ENCODE assay signal across 8 cellular contexts in genomic region chr15:78056714-78057269, GRCh38. TPM values are rescaled to one million over a fixed set of nuclear protein-coding genes. Genes with fewer than 3 reads are reported as not detected.
A peak's percentile ranks its signal among the peaks of the same experiment; 100 is the strongest.
DNase-seq lines count a peak whose midpoint lies in the region; ATAC-seq lines count a peak whose summit lies in the region.

No MANE protein-coding gene starts in this region.

- H3K27me3 Mint-ChIP-seq in activated CD4-positive, alpha-beta memory T cell treated with anti-CD3 and anti-CD28 coated beads for 36 hours, result no peaks in the 10 kb centered on the region
- H3K27me3 Mint-ChIP-seq in stimulated activated naive CD8-positive, alpha-beta T cell treated with anti-CD3 and anti-CD28 coated beads, Interleukin-15, Interleukin-2, amounts not matched to agents 100 ng/mL and 50 ng/mL, for 24 hours, result no peaks in the 10 kb centered on the region

- H3K36me3 Mint-ChIP-seq in activated CD4-positive, alpha-beta memory T cell treated with anti-CD3 and anti-CD28 coated beads for 36 hours, result peaks cover 17% of the 10 kb centered on the region
- peaks cover 18% of the 10 kb centered on the region for H3K36me3 Mint-ChIP-seq in stimulated activated naive CD8-positive, alpha-beta T cell treated with anti-CD3 and anti-CD28 coated beads, Interleukin-15, Interleukin-2, amounts not matched to agents 100 ng/mL and 50 ng/mL, for 24 hours (ENCODE audit: low read depth)

- POLR2A ChIA-PET in activated CD4-positive, alpha-beta memory T cell treated with anti-CD3 and anti-CD28 coated beads for 36 hours (lab: Charles Lee), result interaction anchor here (1.6 kb wide), 1 partner anchor 9 kb away, joined by 4 read pairs; no protein-coding TSS in a partner anchor

- CTCF ChIA-PET in activated CD4-positive, alpha-beta memory T cell treated with anti-CD3 and anti-CD28 coated beads for 36 hours (lab: Charles Lee), result interaction anchor here (0.8 to 1.3 kb wide), 3 partner anchors 12 to 22 kb away, joined by 3 to 4 read pairs (median 3); no protein-coding TSS in a partner anchor

- intact Hi-C loops in activated CD4-positive, alpha-beta memory T cell treated with anti-CD3 and anti-CD28 coated beads for 36 hours (cut with micrococcal nuclease), result no loop called here
- intact Hi-C loops in left ventricle myocardium superior (cut with micrococcal nuclease), result no loop called here

- peak overlapping the region; percentile 88 for H3K27ac Mint-ChIP-seq in activated CD4-positive, alpha-beta memory T cell treated with anti-CD3 and anti-CD28 coated beads for 36 hours
- H3K27ac Mint-ChIP-seq in stimulated activated naive CD8-positive, alpha-beta T cell treated with anti-CD3 and anti-CD28 coated beads, Interleukin-15, Interleukin-2, amounts not matched to agents 100 ng/mL and 50 ng/mL, for 24 hours, result peak overlapping the region; percentile 84

- ATAC-seq in HG02943 (IDR thresholded peaks at IDR 0.05; ENCODE audit: low read depth, unreplicated experiment) (peak; percentile 55), left ventricle myocardium superior (peak; percentile 86), HG02623 (IDR thresholded peaks at IDR 0.05; ENCODE audit: unreplicated experiment) (no peak), HG02763 (IDR thresholded peaks at IDR 0.05; ENCODE audit: unreplicated experiment) (no peak)

- no peaks in the 10 kb centered on the region for H3K9me3 Mint-ChIP-seq in activated CD4-positive, alpha-beta memory T cell treated with anti-CD3 and anti-CD28 coated beads for 36 hours
- no peaks in the 10 kb centered on the region for H3K9me3 Mint-ChIP-seq in stimulated activated naive CD8-positive, alpha-beta T cell treated with anti-CD3 and anti-CD28 coated beads, Interleukin-15, Interleukin-2, amounts not matched to agents 100 ng/mL and 50 ng/mL, for 24 hours

- DNase-seq in ACHN (peak; percentile 73), left ventricle myocardium superior (no peak), DMS153 (lab: John Stamatoyannopoulos, UW) (no peak)
- no peak for DNase-seq in activated CD4-positive, alpha-beta memory T cell treated with anti-CD3 and anti-CD28 coated beads for 36 hours

- in situ Hi-C loops in ACHN (cut with HindIII; ENCODE audit: low pct_ligation_motif_present, low pct_unique_long_range_greater_than_20kb, low sequenced_read_pairs), result no loop called here

- H3K4me3 Mint-ChIP-seq in activated CD4-positive, alpha-beta memory T cell treated with anti-CD3 and anti-CD28 coated beads for 36 hours, result no peak overlapping the region
- peak overlapping the region; percentile 65 for H3K4me3 Mint-ChIP-seq in stimulated activated naive CD8-positive, alpha-beta T cell treated with anti-CD3 and anti-CD28 coated beads, Interleukin-15, Interleukin-2, amounts not matched to agents 100 ng/mL and 50 ng/mL, for 24 hours

- peaks cover 87% of the 10 kb centered on the region for H3K4me1 Mint-ChIP-seq in activated CD4-positive, alpha-beta memory T cell treated with anti-CD3 and anti-CD28 coated beads for 36 hours (ENCODE audit: low read depth)
- peaks cover 86% of the 10 kb centered on the region for H3K4me1 Mint-ChIP-seq in stimulated activated naive CD8-positive, alpha-beta T cell treated with anti-CD3 and anti-CD28 coated beads, Interleukin-15, Interleukin-2, amounts not matched to agents 100 ng/mL and 50 ng/mL, for 24 hours (ENCODE audit: low read depth)

RNA-seq across cellular contexts. Expression of gene TBC1D2B, which starts 20.7 kb away (rescaled TPM):
- 10 to 100 TPM; 47.9 to 57.8 TPM for total RNA-seq in activated CD4-positive, alpha-beta memory T cell treated with anti-CD3 and anti-CD28 coated beads for 36 hours
- total RNA-seq in left ventricle myocardium superior, result 11.9 TPM

RNA-seq across cellular contexts. Expression of gene SH2D7, which starts 35.6 kb away (rescaled TPM):
- total RNA-seq in activated CD4-positive, alpha-beta memory T cell treated with anti-CD3 and anti-CD28 coated beads for 36 hours, result not detected
- not detected for total RNA-seq in left ventricle myocardium superior

Comparison
In these comparisons a context has a peak if more than half of its experiments do, and no peak if none do; other contexts are left out.
1. ATAC-seq: peak in HG02943 (single experiment) and left ventricle myocardium superior (single experiment); none in HG02623 (single experiment) and HG02763 (single experiment).